Comparison of ENCODE assay signal across 8 cellular contexts in the genomic region with DNA sequence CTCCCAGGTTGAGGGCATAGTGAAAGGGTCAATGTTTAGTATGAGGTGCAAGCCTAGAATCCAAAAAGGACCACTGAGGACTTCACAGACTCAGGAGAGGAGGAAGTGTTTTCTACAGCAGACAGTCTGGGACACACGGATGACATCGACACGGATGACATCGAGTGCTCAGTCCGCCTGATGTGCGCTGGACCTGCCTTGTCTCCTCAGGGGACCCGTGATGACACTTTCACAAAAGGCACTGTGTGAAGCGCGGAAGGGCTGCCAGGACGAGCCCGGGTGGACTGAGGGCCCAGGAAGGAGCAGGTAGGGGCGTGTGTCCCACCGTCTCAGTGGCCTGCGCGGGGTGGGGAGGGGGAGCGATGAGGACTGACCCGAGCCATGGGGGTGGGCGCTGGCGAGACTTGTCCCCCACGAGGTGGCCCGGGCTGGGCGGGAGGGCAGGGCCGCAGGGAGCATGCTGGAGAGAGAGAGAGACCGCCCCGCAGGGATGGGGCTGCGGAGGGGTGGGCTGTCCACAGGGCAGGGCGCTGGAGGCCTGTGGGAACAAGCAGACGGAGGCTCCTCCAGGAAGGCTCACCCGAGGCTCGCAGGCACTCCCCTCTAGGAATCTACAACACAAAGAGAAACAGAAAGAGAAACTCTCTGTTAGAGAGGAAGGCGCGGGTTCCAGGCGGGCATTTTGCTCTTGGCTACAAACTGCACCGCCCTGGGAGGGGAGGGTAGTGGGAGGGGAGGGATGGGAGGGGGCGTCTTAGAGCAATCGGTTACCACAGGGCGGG. TPM values are rescaled to one million over a fixed set of nuclear protein-coding genes. Genes with fewer than 3 reads are reported as not detected.
DNase-seq lines count a peak whose midpoint lies in the region; ATAC-seq and TF ChIP-seq lines count a peak whose summit lies in the region.

No MANE protein-coding gene starts in this region.

- DNase-seq in activated CD8-positive, alpha-beta memory T cell treated with anti-CD3 and anti-CD28 coated beads, Interleukin-2, amount 50 U/mL, for 1 hour (ENCODE audit: extremely low read depth): peak; percentile 41
- DNase-seq in stimulated activated naive CD8-positive, alpha-beta T cell treated with anti-CD3 and anti-CD28 coated beads, Interleukin-15, Interleukin-2, amounts not matched to agents 100 U/mL and 50 U/mL, for 24 hours: peak; percentile 81
- DNase-seq in hepatocyte (ENCODE audit: low spot score): no peak
- DNase-seq in pons (ENCODE audit: low spot score): no peak
- DNase-seq in A673 (ENCODE audit: low spot score): no peak

- H3K4me1 ChIP-seq in hepatocyte (ENCODE audit: insufficient read depth): peaks cover 24% of the 10 kb centered on the region
- peaks cover 63% of the 10 kb centered on the region for H3K4me1 ChIP-seq in A673 (ENCODE audit: insufficient read depth, low read length, poor library complexity, severe bottlenecking)

- H3K36me3 ChIP-seq in KOPT-K1 (ENCODE audit: insufficient read depth, low read length): peaks cover 11% of the 10 kb centered on the region; the same call in 1 of the 2 replicates
- no peaks in the 10 kb centered on the region for H3K36me3 ChIP-seq in hepatocyte (replicated peaks; ENCODE audit: insufficient read depth, low read depth)
- peaks cover 54% of the 10 kb centered on the region for H3K36me3 ChIP-seq in A673 (ENCODE audit: insufficient read depth, low read length, poor library complexity, severe bottlenecking)

- no peak overlapping the region for H3K4me2 ChIP-seq in hepatocyte

- H3K9me2 ChIP-seq in hepatocyte (replicated peaks; ENCODE audit: insufficient read depth): no peaks in the 10 kb centered on the region

- no peaks in the 10 kb centered on the region for H3K79me2 ChIP-seq in hepatocyte

- CTCF ChIA-PET in A673 (lab: Charles Lee): no interaction called here

- H3K27ac ChIP-seq in KOPT-K1 (ENCODE audit: low read depth, low read length, poor library complexity, severe bottlenecking) (peak overlapping the region; percentile 100), hepatocyte (no peak overlapping the region), A673 (ENCODE audit: low read depth, low read length, poor library complexity, severe bottlenecking) (no peak overlapping the region)

- H3K4me3 ChIP-seq in iPS-18c (ENCODE audit: insufficient read depth, low read depth, low read length) (peak overlapping the region; percentile 25; the same call in 1 of the 2 replicates), hepatocyte (no peak overlapping the region), A673 (ENCODE audit: low read depth, low read length, poor library complexity, severe bottlenecking) (no peak overlapping the region)

- intact Hi-C loops in A673 (cut with micrococcal nuclease; ENCODE audit: unreplicated experiment): no loop called here

- peak; percentile 2 for ATAC-seq in stimulated activated naive CD8-positive, alpha-beta T cell treated with anti-CD3 and anti-CD28 coated beads, Interleukin-15, Interleukin-2, amounts not matched to agents 100 U/mL and 50 U/mL, for 24 hours
- no peak for ATAC-seq in HG03159 (IDR thresholded peaks at IDR 0.05; ENCODE audit: unreplicated experiment)

- TF ChIP-seq CTCF in hepatocyte (IDR thresholded peaks at IDR 0.05; ENCODE audit: poor library complexity) (no peak), A673 (conservative IDR thresholded peaks at IDR 0.05; ENCODE audit: low read depth, low read length) (no peak)

- 77% methylated on average over 18 of the region's 37 CpGs for WGBS in hepatocyte (ENCODE audit: low lambda C conversion rate, missing lambda C conversion rate)

- no TSS peak for BruUV-seq in A673 (replicated peaks; lab: Mats Ljungman, UMichigan)

- no peaks in the 10 kb centered on the region for H3K9me3 ChIP-seq in KOPT-K1 (ENCODE audit: insufficient read depth, low read length, poor library complexity, severe bottlenecking)
- H3K9me3 ChIP-seq in iPS-18c (ENCODE audit: control insufficient read depth, insufficient read depth, low read length): peaks cover 4% of the 10 kb centered on the region
- no peaks in the 10 kb centered on the region for H3K9me3 ChIP-seq in hepatocyte (ENCODE audit: low read depth)
- no peaks in the 10 kb centered on the region for H3K9me3 ChIP-seq in A673 (ENCODE audit: low read depth, low read length, poor library complexity, severe bottlenecking)

- no peaks in the 10 kb centered on the region for H3K27me3 ChIP-seq in hepatocyte
- no peaks in the 10 kb centered on the region for H3K27me3 ChIP-seq in A673 (replicated peaks; ENCODE audit: insufficient read depth, low read depth, low read length, poor library complexity)

- no peak overlapping the region for H2AFZ ChIP-seq in hepatocyte

- POLR2A ChIA-PET in A673 (lab: Charles Lee; ENCODE audit: low non-redundant PET): no interaction called here

- no peaks in the 10 kb centered on the region for H4K20me1 ChIP-seq in hepatocyte (ENCODE audit: insufficient read depth, poor library complexity, severe bottlenecking)

RNA-seq across cellular contexts. Expression of a gene that starts 54.9 kb away (rescaled TPM):
- total RNA-seq in hepatocyte (10.6 and 11.2 TPM in 2 replicates), A673 (2021) (17.1 and 21.0 TPM in 2 replicates)
- polyA plus RNA-seq in hepatocyte: 25.3 and 29.0 TPM in 2 replicates

RNA-seq across cellular contexts. Expression of a gene that starts 55.1 kb away (rescaled TPM):
- 43.8 and 48.3 TPM in 2 replicates for total RNA-seq in hepatocyte
- 47.9 and 48.6 TPM in 2 replicates for polyA plus RNA-seq in hepatocyte
- 52.6 and 60.4 TPM in 2 replicates for total RNA-seq in A673 (2021)

Comparison
In these comparisons a context has a peak if more than half of its experiments do, and no peak if none do; other contexts are left out.
1. DNase-seq: peak in activated CD8-positive, alpha-beta memory T cell treated with anti-CD3 and anti-CD28 coated beads, Interleukin-2, amount 50 U/mL, for 1 hour (single experiment) and stimulated activated naive CD8-positive, alpha-beta T cell treated with anti-CD3 and anti-CD28 coated beads, Interleukin-15, Interleukin-2, amounts not matched to agents 100 U/mL and 50 U/mL, for 24 hours (single experiment); none in hepatocyte (single experiment), pons (single experiment) and A673 (single experiment).